ENCODE assay signal across 1 cellular context in genomic region chr10:68599754-68600040, GRCh38.
TF ChIP-seq lines count a peak whose summit lies in the region.

No MANE protein-coding gene starts in this region.

TF ChIP-seq in GM12878, 131 proteins besides CTCF, POLR2A, EP300 and RAD21 (continued from another document):
- TF ChIP-seq ZBTB33 (IDR thresholded peaks at IDR 0.05), result no peak
- no peak for TF ChIP-seq IRF4 (IDR thresholded peaks at IDR 0.05; ENCODE audit: low read depth, low read length)
TF ChIP-seq in GM12878: peak in this region for 0.
